11 cellular contexts compared by ENCODE assay signal in genomic region chr17:17535957-17536356, GRCh38. TPM values are rescaled to one million over a fixed set of nuclear protein-coding genes. Genes with fewer than 3 reads are reported as not detected.
DNase-seq lines count a peak whose midpoint lies in the region; ATAC-seq, FAIRE-seq and TF ChIP-seq lines count a peak whose summit lies in the region.
"Had no signal": no experiment of that assay in that cellular context is flagged by ENCODE, and none has a peak within 500 bp of the region (broad histone marks: within the 10 kb centered on the region; RNA-seq: fewer than 3 reads in every experiment).

No MANE protein-coding gene starts in this region.

- WGBS in sigmoid colon, 2 donors = 51 to 79% methylated on average over 7 of the region's 7 CpGs

- no peak overlapping the region for H3K4me3 ChIP-seq in sigmoid colon

- intact Hi-C loops in left cardiac atrium (cut with DNase I) (no loop called here), sigmoid colon (cut with DNase I) (no loop called here)

- no peaks in the 10 kb centered on the region for H3K27me3 ChIP-seq in sigmoid colon

- ATAC-seq in left cardiac atrium (peak; percentile 93 to 94), HG03025 (IDR thresholded peaks at IDR 0.05; ENCODE audit: low FRiP score, unreplicated experiment) (no peak)

- DNase-seq in DMS53 treated with DMSO at 0.1 percent for 48 hours (lab: John Stamatoyannopoulos, UW; ENCODE audit: unreplicated experiment) = peak; percentile 5
- peak in 43 of 58 donors; percentile 12 to 83 (median 41) for DNase-seq in anterior cingulate cortex (lab: John Stamatoyannopoulos, UW)
- DNase-seq in left cardiac atrium = peak; percentile 85
- peak; percentile 92 for DNase-seq in sigmoid colon
- DNase-seq in GM19239 (ENCODE audit: insufficient read length, low spot score) = no peak
- no peak for DNase-seq in stimulated activated CD4-positive, alpha-beta T cell treated with anti-CD3 and anti-CD28 coated beads, Interleukin-4, amount 100 ng/mL, for 4 hours
- DNase-seq in UCSD-AML1 (lab: John Stamatoyannopoulos, UW; ENCODE audit: unreplicated experiment) = no peak
- DNase-seq: activated CD8-positive, alpha-beta memory T cell treated with anti-CD3 and anti-CD28 coated beads for 24 hours; COR-L47; NCI-H1930 had no signal

- peak overlapping the region in 3 of 4 donors; percentile 46 to 67 (median 58) for H3K27ac ChIP-seq in sigmoid colon

- H3K36me3 ChIP-seq in sigmoid colon = no peaks in the 10 kb centered on the region

- TF ChIP-seq CTCF in sigmoid colon (IDR thresholded peaks at IDR 0.05) = no peak

- no peak for TF ChIP-seq POLR2A in sigmoid colon (IDR thresholded peaks at IDR 0.05)

- FAIRE-seq in GM19239 (lab: Jason Lieb, UNC) = no peak

- H3K9me3 ChIP-seq in sigmoid colon = no peaks in the 10 kb centered on the region

- H3K4me1 ChIP-seq in sigmoid colon = peaks cover 0 to 24% (median 11%) of the 10 kb centered on the region in 4 donors

- TF ChIP-seq EP300 in sigmoid colon (IDR thresholded peaks at IDR 0.05) = peak in 2 of 4 donors; percentile 56 to 67

RNA-seq across cellular contexts. Expression of gene RASD1, which starts 39.8 kb away (rescaled TPM):
- total RNA-seq in left cardiac atrium = 10 to 100 TPM; 35.3 to 55.1 TPM
- total RNA-seq in sigmoid colon = 10 to 100 TPM in 3 of 4 donors, 1 to 10 TPM in 1; 5.8 to 12.8 (median 12.1) TPM
- polyA plus RNA-seq in sigmoid colon = 10 to 100 TPM in 2 of 3 donors, 1 to 10 TPM in 1; 10.0 to 40.8 (median 26.4) TPM

RNA-seq across cellular contexts. Expression of gene PEMT, which starts 55.6 kb away (rescaled TPM):
- 10 to 100 TPM; 28.1 to 36.5 TPM for total RNA-seq in left cardiac atrium
- total RNA-seq in sigmoid colon = 10 to 100 TPM in 3 of 4 donors, 1 to 10 TPM in 1; 8.6 to 21.9 (median 16.6) TPM
- polyA plus RNA-seq in sigmoid colon = 10 to 100 TPM in 2 of 3 donors, 1 to 10 TPM in 1; 5.3 to 14.4 (median 13.3) TPM

RNA-seq across cellular contexts. Expression of gene MED9, which starts 59.2 kb away (rescaled TPM):
- 10 to 100 TPM; 26.8 to 35.1 TPM for total RNA-seq in left cardiac atrium
- total RNA-seq in sigmoid colon = 10 to 100 TPM in 3 of 4 donors, 1 to 10 TPM in 1; 9.7 to 15.3 (median 13.7) TPM
- polyA plus RNA-seq in sigmoid colon = 10 to 100 TPM; 16.8 to 17.9 (median 17.3) TPM

Comparison
In these comparisons a context has a peak if more than half of its experiments do, and no peak if none do; other contexts are left out.
1. DNase-seq: peak in DMS53 treated with DMSO at 0.1 percent for 48 hours (single experiment), anterior cingulate cortex (43 of 58), left cardiac atrium (single experiment) and sigmoid colon (single experiment); none in GM19239 (single experiment), stimulated activated CD4-positive, alpha-beta T cell treated with anti-CD3 and anti-CD28 coated beads, Interleukin-4, amount 100 ng/mL, for 4 hours (0 of 2) and UCSD-AML1 (single experiment).